In the genomic region with DNA sequence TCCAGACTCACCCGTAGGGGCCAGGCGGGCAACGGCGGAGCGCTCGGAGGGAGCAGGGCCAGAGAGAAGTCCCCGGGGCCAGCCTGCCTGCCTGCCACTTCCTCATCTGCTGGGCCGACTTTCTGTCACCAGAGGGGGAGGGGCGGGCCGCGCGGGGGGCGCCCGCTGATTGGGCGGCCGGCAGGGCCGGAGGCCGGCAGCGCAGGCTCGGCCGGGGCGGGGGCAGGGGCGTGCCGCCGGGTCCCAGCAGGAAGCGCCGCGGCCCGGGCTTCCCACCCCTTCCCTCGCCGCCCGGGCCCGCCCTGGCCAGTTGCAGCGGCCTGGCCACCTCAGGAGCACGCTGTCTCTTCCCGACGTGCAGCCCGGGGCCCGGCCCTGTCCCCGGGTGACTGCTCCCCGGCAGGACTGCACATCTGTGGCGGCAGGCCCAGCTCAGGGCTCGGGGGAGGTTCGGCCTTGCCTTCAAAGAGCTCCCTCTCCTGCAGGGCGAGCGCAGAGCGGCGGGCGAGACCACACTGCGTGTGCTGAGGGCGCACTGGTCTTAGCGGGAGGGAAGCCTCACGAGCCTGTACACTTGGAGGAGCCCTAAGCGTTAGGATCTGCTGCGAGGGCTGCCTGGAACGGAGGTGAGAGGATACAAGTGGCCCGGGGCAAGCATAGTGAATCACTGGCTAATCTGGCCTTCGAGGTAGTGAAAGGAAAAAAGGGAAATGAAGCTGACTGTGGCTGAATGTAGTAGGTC, we compare ENCODE assay signal across 1 cellular context.
TF ChIP-seq lines count a peak whose summit lies in the region.

Gene ELOVL1, minus strand, starts transcription at position 108 of the 742 bp plus-strand sequence. CDS start 2,402 bp downstream, outside the sequence.

TF ChIP-seq in HepG2, 621 proteins besides CTCF, POLR2A, EP300 and RAD21 (continued from another document and continues in another):
- no peak for TF ChIP-seq KIAA2018 (CRISPR knock-in tag; IDR thresholded peaks at IDR 0.05; ENCODE audit: borderline replicate concordance)
- TF ChIP-seq ZNF430 (CRISPR knock-in tag; IDR thresholded peaks at IDR 0.05), result peak; percentile 90
- peak; percentile 92 for TF ChIP-seq NR1H2 (CRISPR knock-in tag; IDR thresholded peaks at IDR 0.05; ENCODE audit: borderline replicate concordance, low read depth)
- no peak for TF ChIP-seq TCF12 (IDR thresholded peaks at IDR 0.05)
- no peak for TF ChIP-seq TCF12 (CRISPR knock-in tag; IDR thresholded peaks at IDR 0.05)
- TF ChIP-seq RELA (CRISPR knock-in tag; IDR thresholded peaks at IDR 0.05), result no peak
- TF ChIP-seq ZBTB33 (CRISPR knock-in tag; IDR thresholded peaks at IDR 0.05), result no peak
- peak; percentile 84 for TF ChIP-seq ZSCAN31 (CRISPR knock-in tag; IDR thresholded peaks at IDR 0.05; ENCODE audit: low read depth)
- TF ChIP-seq MYPOP (CRISPR knock-in tag; IDR thresholded peaks at IDR 0.05), result peak; percentile 42
- 0 out of 2 replicates have a peak, but pooled peaks have one; percentile 5 for TF ChIP-seq JUN (CRISPR knock-in tag; IDR thresholded peaks at IDR 0.05)
- TF ChIP-seq, protein P1, sequence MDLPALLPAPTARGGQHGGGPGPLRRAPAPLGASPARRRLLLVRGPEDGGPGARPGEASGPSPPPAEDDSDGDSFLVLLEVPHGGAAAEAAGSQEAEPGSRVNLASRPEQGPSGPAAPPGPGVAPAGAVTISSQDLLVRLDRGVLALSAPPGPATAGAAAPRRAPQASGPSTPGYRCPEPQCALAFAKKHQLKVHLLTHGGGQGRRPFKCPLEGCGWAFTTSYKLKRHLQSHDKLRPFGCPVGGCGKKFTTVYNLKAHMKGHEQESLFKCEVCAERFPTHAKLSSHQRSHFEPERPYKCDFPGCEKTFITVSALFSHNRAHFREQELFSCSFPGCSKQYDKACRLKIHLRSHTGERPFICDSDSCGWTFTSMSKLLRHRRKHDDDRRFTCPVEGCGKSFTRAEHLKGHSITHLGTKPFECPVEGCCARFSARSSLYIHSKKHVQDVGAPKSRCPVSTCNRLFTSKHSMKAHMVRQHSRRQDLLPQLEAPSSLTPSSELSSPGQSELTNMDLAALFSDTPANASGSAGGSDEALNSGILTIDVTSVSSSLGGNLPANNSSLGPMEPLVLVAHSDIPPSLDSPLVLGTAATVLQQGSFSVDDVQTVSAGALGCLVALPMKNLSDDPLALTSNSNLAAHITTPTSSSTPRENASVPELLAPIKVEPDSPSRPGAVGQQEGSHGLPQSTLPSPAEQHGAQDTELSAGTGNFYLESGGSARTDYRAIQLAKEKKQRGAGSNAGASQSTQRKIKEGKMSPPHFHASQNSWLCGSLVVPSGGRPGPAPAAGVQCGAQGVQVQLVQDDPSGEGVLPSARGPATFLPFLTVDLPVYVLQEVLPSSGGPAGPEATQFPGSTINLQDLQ (CRISPR knock-in tag; IDR thresholded peaks at IDR 0.05), result 0 out of 2 replicates have a peak, but pooled peaks have one; percentile 51
- no peak for TF ChIP-seq SATB2 (CRISPR knock-in tag; IDR thresholded peaks at IDR 0.05)
- TF ChIP-seq NRL (CRISPR knock-in tag; IDR thresholded peaks at IDR 0.05; ENCODE audit: borderline replicate concordance), result peak; percentile 81
- TF ChIP-seq ZBTB42 (CRISPR knock-in tag; IDR thresholded peaks at IDR 0.05), result 0 out of 2 replicates have a peak, but pooled peaks have one; percentile 47
- TF ChIP-seq MYNN (CRISPR knock-in tag; IDR thresholded peaks at IDR 0.05; ENCODE audit: low read depth), result peak; percentile 92; the same call in 1 of the 2 replicates
- TF ChIP-seq ZBTB25 (CRISPR knock-in tag; IDR thresholded peaks at IDR 0.05), result peak; percentile 91
- TF ChIP-seq TRIM24 (CRISPR knock-in tag; IDR thresholded peaks at IDR 0.05), result no peak
- TF ChIP-seq ZNF234 (CRISPR knock-in tag; conservative IDR thresholded peaks at IDR 0.05), result no peak
- TF ChIP-seq HOXA3 (CRISPR knock-in tag; IDR thresholded peaks at IDR 0.05), result peak; percentile 64
- TF ChIP-seq HDAC6 (IDR thresholded peaks at IDR 0.05; ENCODE audit: low read depth, low read length), result no peak
- TF ChIP-seq, protein P2, sequence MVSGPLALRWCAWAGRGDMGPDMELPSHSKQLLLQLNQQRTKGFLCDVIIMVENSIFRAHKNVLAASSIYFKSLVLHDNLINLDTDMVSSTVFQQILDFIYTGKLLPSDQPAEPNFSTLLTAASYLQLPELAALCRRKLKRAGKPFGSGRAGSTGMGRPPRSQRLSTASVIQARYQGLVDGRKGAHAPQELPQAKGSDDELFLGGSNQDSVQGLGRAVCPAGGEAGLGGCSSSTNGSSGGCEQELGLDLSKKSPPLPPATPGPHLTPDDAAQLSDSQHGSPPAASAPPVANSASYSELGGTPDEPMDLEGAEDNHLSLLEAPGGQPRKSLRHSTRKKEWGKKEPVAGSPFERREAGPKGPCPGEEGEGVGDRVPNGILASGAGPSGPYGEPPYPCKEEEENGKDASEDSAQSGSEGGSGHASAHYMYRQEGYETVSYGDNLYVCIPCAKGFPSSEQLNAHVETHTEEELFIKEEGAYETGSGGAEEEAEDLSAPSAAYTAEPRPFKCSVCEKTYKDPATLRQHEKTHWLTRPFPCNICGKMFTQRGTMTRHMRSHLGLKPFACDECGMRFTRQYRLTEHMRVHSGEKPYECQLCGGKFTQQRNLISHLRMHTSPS (CRISPR knock-in tag; IDR thresholded peaks at IDR 0.05; ENCODE audit: low read depth), result peak; percentile 37; the same call in 1 of the 2 replicates
- no peak for TF ChIP-seq SETDB1 (CRISPR knock-in tag; IDR thresholded peaks at IDR 0.05; ENCODE audit: borderline replicate concordance)
- TF ChIP-seq, protein P3, sequence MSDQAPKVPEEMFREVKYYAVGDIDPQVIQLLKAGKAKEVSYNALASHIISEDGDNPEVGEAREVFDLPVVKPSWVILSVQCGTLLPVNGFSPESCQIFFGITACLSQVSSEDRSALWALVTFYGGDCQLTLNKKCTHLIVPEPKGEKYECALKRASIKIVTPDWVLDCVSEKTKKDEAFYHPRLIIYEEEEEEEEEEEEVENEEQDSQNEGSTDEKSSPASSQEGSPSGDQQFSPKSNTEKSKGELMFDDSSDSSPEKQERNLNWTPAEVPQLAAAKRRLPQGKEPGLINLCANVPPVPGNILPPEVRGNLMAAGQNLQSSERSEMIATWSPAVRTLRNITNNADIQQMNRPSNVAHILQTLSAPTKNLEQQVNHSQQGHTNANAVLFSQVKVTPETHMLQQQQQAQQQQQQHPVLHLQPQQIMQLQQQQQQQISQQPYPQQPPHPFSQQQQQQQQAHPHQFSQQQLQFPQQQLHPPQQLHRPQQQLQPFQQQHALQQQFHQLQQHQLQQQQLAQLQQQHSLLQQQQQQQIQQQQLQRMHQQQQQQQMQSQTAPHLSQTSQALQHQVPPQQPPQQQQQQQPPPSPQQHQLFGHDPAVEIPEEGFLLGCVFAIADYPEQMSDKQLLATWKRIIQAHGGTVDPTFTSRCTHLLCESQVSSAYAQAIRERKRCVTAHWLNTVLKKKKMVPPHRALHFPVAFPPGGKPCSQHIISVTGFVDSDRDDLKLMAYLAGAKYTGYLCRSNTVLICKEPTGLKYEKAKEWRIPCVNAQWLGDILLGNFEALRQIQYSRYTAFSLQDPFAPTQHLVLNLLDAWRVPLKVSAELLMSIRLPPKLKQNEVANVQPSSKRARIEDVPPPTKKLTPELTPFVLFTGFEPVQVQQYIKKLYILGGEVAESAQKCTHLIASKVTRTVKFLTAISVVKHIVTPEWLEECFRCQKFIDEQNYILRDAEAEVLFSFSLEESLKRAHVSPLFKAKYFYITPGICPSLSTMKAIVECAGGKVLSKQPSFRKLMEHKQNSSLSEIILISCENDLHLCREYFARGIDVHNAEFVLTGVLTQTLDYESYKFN (CRISPR knock-in tag; conservative IDR thresholded peaks at IDR 0.05), result no peak; the same call in 1 of the 2 replicates
- no peak for TF ChIP-seq PHF5A (CRISPR knock-in tag; IDR thresholded peaks at IDR 0.05; ENCODE audit: low read depth, unreplicated experiment)
- peak; percentile 37; the same call in 1 of the 2 replicates for TF ChIP-seq CEBPG (CRISPR knock-in tag; IDR thresholded peaks at IDR 0.05)
- 0 out of 2 replicates have a peak, but pooled peaks have one; percentile 76 for TF ChIP-seq ATAD3A (CRISPR knock-in tag; IDR thresholded peaks at IDR 0.05)
- no peak for TF ChIP-seq LCORL (IDR thresholded peaks at IDR 0.05)
- TF ChIP-seq LCORL (CRISPR knock-in tag; IDR thresholded peaks at IDR 0.05), result peak; percentile 10; the same call in 1 of the 2 replicates
- TF ChIP-seq ATF3 (CRISPR knock-in tag; IDR thresholded peaks at IDR 0.05), result no peak; the same call in 1 of the 2 replicates
- TF ChIP-seq MAFF (IDR thresholded peaks at IDR 0.05; ENCODE audit: low read depth, low read length), result no peak
- TF ChIP-seq DPF2 (CRISPR knock-in tag; IDR thresholded peaks at IDR 0.05; ENCODE audit: borderline replicate concordance, low read depth), result no peak
- TF ChIP-seq AHR (CRISPR knock-in tag; IDR thresholded peaks at IDR 0.05), result 0 out of 2 replicates have a peak, but pooled peaks have one; percentile 74
- peak; percentile 91 for TF ChIP-seq REL (CRISPR knock-in tag; conservative IDR thresholded peaks at IDR 0.05)
- TF ChIP-seq ZMAT3 (CRISPR knock-in tag; conservative IDR thresholded peaks at IDR 0.05), result peak; percentile 86
